In the genomic region with DNA sequence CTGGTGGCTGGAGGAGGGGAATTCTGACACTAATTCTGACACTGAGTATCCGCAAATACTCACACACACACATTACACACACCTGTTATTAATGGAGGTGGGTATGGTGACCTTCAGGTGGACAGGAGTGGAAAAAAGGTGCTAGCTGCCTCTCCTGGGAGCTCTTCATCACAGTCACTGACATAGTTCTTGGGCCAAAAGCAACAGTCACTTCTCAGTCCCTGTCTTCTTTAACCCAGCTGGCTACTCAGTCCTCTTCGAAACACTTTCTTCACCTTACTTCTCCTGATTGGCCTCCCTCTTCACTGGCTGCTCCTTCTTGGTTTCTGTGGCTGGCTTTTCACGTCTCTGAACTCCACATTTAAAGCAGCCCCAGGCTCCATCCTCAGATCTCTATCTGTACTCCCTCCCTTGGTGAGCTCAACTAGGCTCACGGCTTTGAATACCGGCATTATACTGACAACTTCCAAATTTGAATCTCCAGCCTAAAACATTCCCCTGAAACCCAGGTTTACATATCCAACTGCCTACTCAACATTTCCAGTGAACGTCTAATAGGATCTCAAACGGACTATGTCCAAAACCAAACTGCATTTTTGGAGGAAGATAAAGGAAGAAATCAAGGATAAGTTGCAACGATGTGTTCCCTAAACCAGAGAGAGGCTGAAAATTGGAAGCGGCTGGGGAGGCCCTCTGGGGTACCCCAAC, we compare ENCODE assay signal across 16 cellular contexts. TPM values are rescaled to one million over a fixed set of nuclear protein-coding genes. Genes with fewer than 3 reads are reported as not detected.
DNase-seq lines count a peak whose midpoint lies in the region; ATAC-seq, FAIRE-seq and TF ChIP-seq lines count a peak whose summit lies in the region.
"Had no signal": no experiment of that assay in that cellular context is flagged by ENCODE, and none has a peak within 500 bp of the region (broad histone marks: within the 10 kb centered on the region; RNA-seq: fewer than 3 reads in every experiment).

No MANE protein-coding gene starts in this region.

- in situ Hi-C loops in GM13976 (cut with MboI; ENCODE audit: low sequenced_read_pairs, unreplicated experiment): no loop called here

- no peak overlapping the region for H3K4me3 ChIP-seq in BLaER1 treated with 17β-estradiol and CSF1 and Interleukin-3, amounts not matched to agents 10 nM and 100 nM
- H3K4me3 ChIP-seq in neural progenitor cell: no peak overlapping the region
- H3K4me3 ChIP-seq in WERI-Rb-1 (ENCODE audit: low read depth, low read length): no peak overlapping the region
- H3K4me3 ChIP-seq: gastroesophageal sphincter, psoas muscle had no signal

- no peaks in the 10 kb centered on the region for H3K36me3 Mint-ChIP-seq in neural progenitor cell

- peak; percentile 91 for FAIRE-seq in GM12892 (lab: Jason Lieb, UNC)

- TF ChIP-seq CTCF in neural progenitor cell (IDR thresholded peaks at IDR 0.05) (no peak), GM13976 (IDR thresholded peaks at IDR 0.05; ENCODE audit: borderline replicate concordance, control extremely low read depth, extremely low read depth, insufficient read depth, missing control alignments) (no peak), WERI-Rb-1 (IDR thresholded peaks at IDR 0.05; ENCODE audit: low read depth, low read length) (no peak)

- no peak overlapping the region for H2AFZ ChIP-seq in neural progenitor cell (replicated peaks)

- H3K4me1 ChIP-seq in BLaER1 treated with 17β-estradiol and CSF1 and Interleukin-3, amounts not matched to agents 10 nM and 100 nM: peaks cover 37 to 47% (median 42%) of the 10 kb centered on the region in 10 experiments
- H3K4me1 ChIP-seq in neural progenitor cell: peaks cover 11% of the 10 kb centered on the region

- no peaks in the 10 kb centered on the region for H3K79me2 ChIP-seq in neural progenitor cell (ENCODE audit: low read depth)

- no peak overlapping the region for H3K4me3 Mint-ChIP-seq in neural progenitor cell
- H3K4me3 Mint-ChIP-seq: naive thymus-derived CD4-positive, alpha-beta T cell; stimulated activated naive CD8-positive, alpha-beta T cell treated with anti-CD3 and anti-CD28 coated beads, Interleukin-15, amount 100 ng/mL, for 72 hours had no signal

- H3K9me3 Mint-ChIP-seq in neural progenitor cell: no peaks in the 10 kb centered on the region

- H3K9ac ChIP-seq in BLaER1 treated with 17β-estradiol and CSF1 and Interleukin-3, amounts not matched to agents 10 nM and 100 nM: peak overlapping the region in 1 of 11 experiments; percentile 54; a peak in 1 of 22 replicates
- H3K9ac ChIP-seq in neural progenitor cell: no peak overlapping the region

- peak overlapping the region; percentile 12 for H3K27ac Mint-ChIP-seq in neural progenitor cell
- H3K27ac Mint-ChIP-seq: naive thymus-derived CD4-positive, alpha-beta T cell; stimulated activated naive CD8-positive, alpha-beta T cell treated with anti-CD3 and anti-CD28 coated beads, Interleukin-15, amount 100 ng/mL, for 72 hours had no signal

- peaks cover 0 to 37% (median 0%) of the 10 kb centered on the region in 11 experiments; a peak in 4 of 22 replicates for H3K27me3 ChIP-seq in BLaER1 treated with 17β-estradiol and CSF1 and Interleukin-3, amounts not matched to agents 10 nM and 100 nM
- H3K27me3 ChIP-seq in neural progenitor cell (no peaks in the 10 kb centered on the region), WERI-Rb-1 (ENCODE audit: insufficient read depth, low read depth, severe bottlenecking) (no peaks in the 10 kb centered on the region)
- H3K27me3 ChIP-seq: gastroesophageal sphincter had no signal

- H3F3A ChIP-seq in neural progenitor cell (ENCODE audit: low read depth): no peaks in the 10 kb centered on the region

- no peak for TF ChIP-seq POLR2A in GM12892 (IDR thresholded peaks at IDR 0.05; ENCODE audit: low read depth, low read length)

- peaks cover 9% of the 10 kb centered on the region for H3K27me3 Mint-ChIP-seq in neural progenitor cell (ENCODE audit: insufficient read depth, low read depth)

- H4K20me1 ChIP-seq in BLaER1 treated with 17β-estradiol and CSF1 and Interleukin-3, amounts not matched to agents 10 nM and 100 nM: peaks cover 0 to 12% (median 0%) of the 10 kb centered on the region in 11 experiments; a peak in 1 of 22 replicates
- no peaks in the 10 kb centered on the region for H4K20me1 ChIP-seq in neural progenitor cell (ENCODE audit: low read depth)

- H3K4me2 ChIP-seq in BLaER1 treated with 17β-estradiol and CSF1 and Interleukin-3, amounts not matched to agents 10 nM and 100 nM: peak overlapping the region; percentile 67 to 84 (median 70); a peak in 20 of 22 replicates
- H3K4me2 ChIP-seq in neural progenitor cell: no peak overlapping the region

- no peaks in the 10 kb centered on the region for H3K36me3 ChIP-seq in BLaER1 treated with 17β-estradiol and CSF1 and Interleukin-3, amounts not matched to agents 10 nM and 100 nM
- H3K36me3 ChIP-seq in neural progenitor cell (no peaks in the 10 kb centered on the region), WERI-Rb-1 (no peaks in the 10 kb centered on the region)
- H3K36me3 ChIP-seq: gastroesophageal sphincter had no signal

- H3K4me1 Mint-ChIP-seq in neural progenitor cell: peaks cover 20% of the 10 kb centered on the region

- ATAC-seq in HG02981 (IDR thresholded peaks at IDR 0.05; ENCODE audit: unreplicated experiment): no peak
- ATAC-seq: gastroesophageal sphincter; naive thymus-derived CD4-positive, alpha-beta T cell; stimulated activated naive CD8-positive, alpha-beta T cell treated with anti-CD3 and anti-CD28 coated beads, Interleukin-15, amount 100 ng/mL, for 72 hours had no signal

- H3K27ac ChIP-seq in BLaER1 treated with 17β-estradiol and CSF1 and Interleukin-3, amounts not matched to agents 10 nM and 100 nM: peak overlapping the region in 5 of 11 experiments; percentile 58 to 87 (median 60); a peak in 6 of 22 replicates
- H3K27ac ChIP-seq in neural progenitor cell (no peak overlapping the region), WERI-Rb-1 (no peak overlapping the region)
- H3K27ac ChIP-seq: gastroesophageal sphincter, psoas muscle had no signal

- H3K9me3 ChIP-seq in BLaER1 treated with 17β-estradiol and CSF1 and Interleukin-3, amounts not matched to agents 10 nM and 100 nM (replicated peaks in 1 of 11): peaks cover 0 to 19% (median 8%) of the 10 kb centered on the region in 11 experiments; a peak in 10 of 22 replicates
- no peaks in the 10 kb centered on the region for H3K9me3 ChIP-seq in neural progenitor cell (ENCODE audit: low read depth)
- H3K9me3 ChIP-seq in WERI-Rb-1 (ENCODE audit: severe bottlenecking): no peaks in the 10 kb centered on the region
- H3K9me3 ChIP-seq: gastroesophageal sphincter, psoas muscle had no signal

- no peak for DNase-seq in GM12892 (ENCODE audit: insufficient read length)
- DNase-seq in astrocyte of the hippocampus (ENCODE audit: low read depth, low spot score): peak; percentile 9
- no peak for DNase-seq in neural progenitor cell (ENCODE audit: low spot score)
- DNase-seq in GM13976 (ENCODE audit: low spot score): no peak
- no peak for DNase-seq in WERI-Rb-1
- DNase-seq in ureter (ENCODE audit: low spot score): no peak
- DNase-seq: activated CD4-positive, CD25-positive, alpha-beta regulatory T cell treated with anti-CD3 and anti-CD28 coated beads, Interleukin-2, amount 50 U/mL, for 72 hours; activated CD8-positive, alpha-beta memory T cell treated with anti-CD3 and anti-CD28 coated beads, Interleukin-2, amount 50 U/mL, for 48 hours; activated naive CD4-positive, alpha-beta T cell treated with anti-CD3 and anti-CD28 coated beads, Interleukin-2, amount 50 U/mL, for 16 hours; naive thymus-derived CD4-positive, alpha-beta T cell; psoas muscle; Right ventricle myocardium superior; stimulated activated naive CD8-positive, alpha-beta T cell treated with anti-CD3 and anti-CD28 coated beads, Interleukin-15, amount 100 ng/mL, for 72 hours had no signal

RNA-seq across cellular contexts. Expression of gene HEG1, which starts 53.2 kb away (rescaled TPM):
- polyA plus RNA-seq in GM12892 (2012; ENCODE audit: missing spikeins): 13.3 TPM
- total RNA-seq in neural progenitor cell (ENCODE audit: low replicate concordance) (11.4 and 16.4 TPM in 2 replicates), ureter (78.3 TPM)
